ENCODE assay signal across 20 cellular contexts in the genomic region with DNA sequence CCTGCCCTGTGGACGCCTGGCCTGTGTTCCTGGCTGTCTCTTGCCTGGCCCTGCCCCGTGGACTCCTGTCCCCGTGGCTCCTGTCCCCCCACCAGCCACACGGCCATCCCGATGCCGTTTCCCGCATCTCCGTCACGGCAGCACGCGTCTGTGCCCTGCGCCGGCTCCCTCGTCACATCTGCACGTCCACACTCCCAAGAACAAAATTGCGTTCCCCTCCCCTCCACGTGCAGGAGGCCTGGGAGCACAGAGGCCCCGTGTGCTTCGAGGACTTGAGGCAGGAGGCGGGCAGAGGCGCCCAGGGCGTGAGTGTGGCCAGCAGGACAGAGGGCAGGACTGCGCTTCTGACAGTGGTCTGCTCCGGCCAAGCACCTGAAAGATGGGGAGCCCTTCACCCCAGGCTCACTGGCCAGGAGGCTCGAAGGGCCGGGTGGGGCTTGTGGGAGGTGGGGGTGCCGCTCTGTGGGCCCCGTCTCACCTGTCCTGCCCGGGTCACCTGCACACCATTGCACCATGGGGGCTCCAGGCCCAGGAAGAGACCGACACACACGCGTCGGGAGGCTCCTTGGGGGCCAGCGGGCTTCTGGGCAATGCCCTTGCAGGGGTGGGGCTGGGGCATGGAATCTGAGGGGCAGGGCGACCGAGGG. TPM values are rescaled to one million over a fixed set of nuclear protein-coding genes. Genes with fewer than 3 reads are reported as not detected.
"Had no signal": no experiment of that assay in that cellular context is flagged by ENCODE, and none has a peak within 500 bp of the region (broad histone marks: within the 10 kb centered on the region; RNA-seq: fewer than 3 reads in every experiment).

No MANE protein-coding gene starts in this region.

- DNase-seq: effector CD8-positive, alpha-beta T cell; foreskin melanocyte; head of caudate nucleus; kidney; left cardiac atrium; left ventricle myocardium superior; naive thymus-derived CD4-positive, alpha-beta T cell; nephron progenitor cell; sigmoid colon; stimulated activated CD4-positive, alpha-beta T cell treated with anti-CD3 and anti-CD28 coated beads, Interleukin-2, amount 100 ng/mL, for 24 hours; stimulated activated naive CD4-positive, alpha-beta T cell; substantia nigra; transverse colon had no signal

- H3K4me3 ChIP-seq: coronary artery, hepatocyte, lung, sigmoid colon, skin epidermis, stomach, thoracic aorta, transverse colon had no signal

- H3K27ac ChIP-seq: coronary artery, hepatocyte, neutrophil, sigmoid colon, skin epidermis, stomach, thoracic aorta, transverse colon had no signal

- ATAC-seq: left cardiac atrium; left ventricle myocardium superior; naive thymus-derived CD4-positive, alpha-beta T cell had no signal

- H3K27me3 ChIP-seq: hepatocyte had no signal

- H3K36me3 ChIP-seq: neutrophil, transverse colon had no signal

- H3K9me3 ChIP-seq: neutrophil, sigmoid colon, stomach, thoracic aorta, transverse colon had no signal

- H3K4me2 ChIP-seq: hepatocyte had no signal

RNA-seq across cellular contexts. Expression of gene SLC26A1, which starts 35.5 kb away (rescaled TPM):
- total RNA-seq: left ventricle myocardium superior, sigmoid colon, thoracic aorta had no signal
